Comparison of ENCODE assay signal across 8 cellular contexts in genomic region chr10:99983280-99983988, GRCh38. TPM values are rescaled to one million over a fixed set of nuclear protein-coding genes. Genes with fewer than 3 reads are reported as not detected.
A peak's percentile ranks its signal among the peaks of the same experiment; 100 is the strongest.
DNase-seq lines count a peak whose midpoint lies in the region; ATAC-seq and TF ChIP-seq lines count a peak whose summit lies in the region.

No MANE protein-coding gene starts in this region.

- peak; percentile 22 for DNase-seq in cerebellum (ENCODE audit: low spot score)
- DNase-seq in lower lobe of right lung: no peak
- peak in 1 of 2 donors; percentile 53 for DNase-seq in upper lobe of left lung
- no peak for DNase-seq in activated CD4-positive, alpha-beta T cell treated with anti-CD3 and anti-CD28 coated beads, Interleukin-2, amount 50 U/mL, for 1 hour
- no peak for DNase-seq in stimulated activated CD4-positive, alpha-beta T cell treated with anti-CD3 and anti-CD28 coated beads, Interleukin-2, amount 100 ng/mL, for 48 hours

- H3K4me3 Mint-ChIP-seq in IgD-negative memory B cell: peak overlapping the region; percentile 15 to 65 (median 46)

- TF ChIP-seq CTCF in lower lobe of right lung (IDR thresholded peaks at IDR 0.05): no peak
- TF ChIP-seq CTCF in upper lobe of left lung (IDR thresholded peaks at IDR 0.05): no peak

- peaks cover 28% of the 10 kb centered on the region for H3K4me1 ChIP-seq in lower lobe of right lung
- H3K4me1 ChIP-seq in upper lobe of left lung: peaks cover 21 to 29% (median 28%) of the 10 kb centered on the region in 4 donors

- peak; percentile 62 to 70 for ATAC-seq in lower lobe of right lung
- ATAC-seq in upper lobe of left lung (ENCODE audit: low FRiP score in 2 of 2): peak; percentile 61 to 81
- no peak for ATAC-seq in GM21723 (IDR thresholded peaks at IDR 0.05; ENCODE audit: unreplicated experiment)
- ATAC-seq in GM21737 (IDR thresholded peaks at IDR 0.05; ENCODE audit: unreplicated experiment): no peak

- H3K27me3 ChIP-seq in lower lobe of right lung (ENCODE audit: low read depth) (no peaks in the 10 kb centered on the region), upper lobe of left lung (no peaks in the 10 kb centered on the region)

- peak overlapping the region in 2 of 3 donors; percentile 39 to 70 for H3K27ac Mint-ChIP-seq in IgD-negative memory B cell

- H3K4me1 Mint-ChIP-seq in IgD-negative memory B cell: peaks cover 32 to 43% (median 37%) of the 10 kb centered on the region in 3 donors

- peak in 1 of 4 donors; percentile 27 for TF ChIP-seq EP300 in upper lobe of left lung (IDR thresholded peaks at IDR 0.05)

- intact Hi-C loops in lower lobe of right lung (cut with DNase I): no loop called here

- no peaks in the 10 kb centered on the region for H3K36me3 ChIP-seq in lower lobe of right lung
- H3K36me3 ChIP-seq in upper lobe of left lung: no peaks in the 10 kb centered on the region

- H3K36me3 Mint-ChIP-seq in IgD-negative memory B cell: peaks cover 3% of the 10 kb centered on the region

- H3K9me3 ChIP-seq in lower lobe of right lung: no peaks in the 10 kb centered on the region
- H3K9me3 ChIP-seq in upper lobe of left lung: no peaks in the 10 kb centered on the region

- H3K4me3 ChIP-seq in lower lobe of right lung (peak overlapping the region; percentile 10), upper lobe of left lung (no peak overlapping the region)

- TF ChIP-seq POLR2A in upper lobe of left lung (IDR thresholded peaks at IDR 0.05): no peak

- H3K9me3 Mint-ChIP-seq in IgD-negative memory B cell: no peaks in the 10 kb centered on the region

- H3K27ac ChIP-seq in lower lobe of right lung (peak overlapping the region; percentile 60), upper lobe of left lung (peak overlapping the region in 3 of 4 donors; percentile 64 to 77 (median 67))

- 44 to 56% methylated on average over 12 to 16 of the region's 16 CpGs for WGBS in upper lobe of left lung, 2 donors

- H3K27me3 Mint-ChIP-seq in IgD-negative memory B cell: no peaks in the 10 kb centered on the region

RNA-seq across cellular contexts. Expression of gene DNMBP, which starts 26.3 kb away (rescaled TPM):
- polyA plus RNA-seq in IgD-negative memory B cell: 3.5 TPM
- total RNA-seq in cerebellum (12.8 TPM), lower lobe of right lung (13.7 TPM), upper lobe of left lung (10 to 100 TPM; 10.1 to 18.9 (median 12.6) TPM)

Comparison
In these comparisons a context has a peak if more than half of its experiments do, and no peak if none do; other contexts are left out.
1. ATAC-seq: peak in lower lobe of right lung (2 of 2) and upper lobe of left lung (2 of 2); none in GM21723 (single experiment) and GM21737 (single experiment).